Comparison of ENCODE assay signal across 1 cellular context in genomic region chr18:48181857-48182430, GRCh38.
TF ChIP-seq lines count a peak whose summit lies in the region.

No MANE protein-coding gene starts in this region.

TF ChIP-seq in SK-N-SH, 30 proteins besides CTCF, POLR2A, EP300 and RAD21 (continued from another document):
- TF ChIP-seq ZBTB33 (IDR thresholded peaks at IDR 0.05; ENCODE audit: borderline replicate concordance, low read depth) (no peak), MAX (IDR thresholded peaks at IDR 0.05; ENCODE audit: low read depth) (no peak), MEF2A (IDR thresholded peaks at IDR 0.05; ENCODE audit: borderline replicate concordance, low read depth) (no peak), TEAD4 (IDR thresholded peaks at IDR 0.05; ENCODE audit: borderline replicate concordance, insufficient read depth) (no peak), GABPA (IDR thresholded peaks at IDR 0.05; ENCODE audit: low read depth) (no peak), GATA2 (CRISPR knock-in tag; IDR thresholded peaks at IDR 0.05) (peak; percentile 97), NRF1 (IDR thresholded peaks at IDR 0.05; ENCODE audit: low read depth, low read length) (no peak), NFIC (IDR thresholded peaks at IDR 0.05; ENCODE audit: borderline replicate concordance) (no peak), MXI1 (IDR thresholded peaks at IDR 0.05; ENCODE audit: low read depth, low read length) (peak; percentile 69; the same call in 1 of the 2 replicates), SMC3 (IDR thresholded peaks at IDR 0.05; ENCODE audit: low read depth, low read length) (no peak), YY1 (IDR thresholded peaks at IDR 0.05; ENCODE audit: low read depth) (no peak), RFX5 (IDR thresholded peaks at IDR 0.05; ENCODE audit: low read length) (0 out of 2 replicates have a peak, but pooled peaks have one; percentile 6), FOXM1 (IDR thresholded peaks at IDR 0.05; ENCODE audit: low read depth) (no peak), POLR2AphosphoS5 (IDR thresholded peaks at IDR 0.05; ENCODE audit: low read depth, low read length) (no peak), CHD2 (IDR thresholded peaks at IDR 0.05; ENCODE audit: low read length, partially characterized antibody) (peak; percentile 88), IRF3 (IDR thresholded peaks at IDR 0.05; ENCODE audit: low read depth, low read length) (no peak), JUND (IDR thresholded peaks at IDR 0.05) (no peak), EZH2phosphoT487 (IDR thresholded peaks at IDR 0.05; ENCODE audit: borderline replicate concordance, low read depth) (no peak)
- TF ChIP-seq, protein P1, sequence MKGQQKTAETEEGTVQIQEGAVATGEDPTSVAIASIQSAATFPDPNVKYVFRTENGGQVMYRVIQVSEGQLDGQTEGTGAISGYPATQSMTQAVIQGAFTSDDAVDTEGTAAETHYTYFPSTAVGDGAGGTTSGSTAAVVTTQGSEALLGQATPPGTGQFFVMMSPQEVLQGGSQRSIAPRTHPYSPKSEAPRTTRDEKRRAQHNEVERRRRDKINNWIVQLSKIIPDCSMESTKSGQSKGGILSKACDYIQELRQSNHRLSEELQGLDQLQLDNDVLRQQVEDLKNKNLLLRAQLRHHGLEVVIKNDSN (IDR thresholded peaks at IDR 0.05; ENCODE audit: borderline replicate concordance, low read depth) = no peak
- TF ChIP-seq, protein P2, sequence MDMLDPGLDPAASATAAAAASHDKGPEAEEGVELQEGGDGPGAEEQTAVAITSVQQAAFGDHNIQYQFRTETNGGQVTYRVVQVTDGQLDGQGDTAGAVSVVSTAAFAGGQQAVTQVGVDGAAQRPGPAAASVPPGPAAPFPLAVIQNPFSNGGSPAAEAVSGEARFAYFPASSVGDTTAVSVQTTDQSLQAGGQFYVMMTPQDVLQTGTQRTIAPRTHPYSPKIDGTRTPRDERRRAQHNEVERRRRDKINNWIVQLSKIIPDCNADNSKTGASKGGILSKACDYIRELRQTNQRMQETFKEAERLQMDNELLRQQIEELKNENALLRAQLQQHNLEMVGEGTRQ (IDR thresholded peaks at IDR 0.05; ENCODE audit: borderline replicate concordance, low read depth, low read length) = no peak
TF ChIP-seq in SK-N-SH: peak in this region for 7.
